In genomic region chr18:5057348-5058012, GRCh38 we compare ENCODE assay signal across 2 cellular contexts.
TF ChIP-seq lines count a peak whose summit lies in the region.

No MANE protein-coding gene starts in this region.

TF ChIP-seq in SK-N-SH treated with all-trans-retinoic acid at 6 μM for 48 hours, 23 proteins besides CTCF, POLR2A, EP300 and RAD21 (continued from another document):
- no peak for TF ChIP-seq CSRNP3 (CRISPR knock-in tag; IDR thresholded peaks at IDR 0.05)
- no peak for TF ChIP-seq RARB (CRISPR knock-in tag; IDR thresholded peaks at IDR 0.05)
- TF ChIP-seq ZFP30 (CRISPR knock-in tag; IDR thresholded peaks at IDR 0.05) = no peak
- no peak for TF ChIP-seq PPARA (CRISPR knock-in tag; IDR thresholded peaks at IDR 0.05; ENCODE audit: borderline replicate concordance)

TF ChIP-seq in GM12878, 131 proteins besides CTCF, POLR2A, EP300 and RAD21 (continued from another document):
- no peak for TF ChIP-seq ZNF687 (IDR thresholded peaks at IDR 0.05)
- TF ChIP-seq NR2C1 (IDR thresholded peaks at IDR 0.05) = no peak
- peak; percentile 78 for TF ChIP-seq SMC3 (IDR thresholded peaks at IDR 0.05; ENCODE audit: borderline replicate concordance, low read length)
- TF ChIP-seq ATF3 (IDR thresholded peaks at IDR 0.05; ENCODE audit: borderline replicate concordance, extremely low read depth, low read depth, low read length) = no peak
- TF ChIP-seq DPF2 (IDR thresholded peaks at IDR 0.05) = no peak
- no peak for TF ChIP-seq SRF (IDR thresholded peaks at IDR 0.05; ENCODE audit: low read depth in 2 of 2, low read length in 2 of 2)
- TF ChIP-seq HDGF (IDR thresholded peaks at IDR 0.05) = 0 out of 2 replicates have a peak, but pooled peaks have one; percentile 66
- no peak for TF ChIP-seq CBFB (IDR thresholded peaks at IDR 0.05; ENCODE audit: low read depth)
- no peak for TF ChIP-seq ZNF217 (IDR thresholded peaks at IDR 0.05)
- TF ChIP-seq NBN (IDR thresholded peaks at IDR 0.05) = peak; percentile 60; the same call in 1 of the 2 replicates
- TF ChIP-seq LARP7 (IDR thresholded peaks at IDR 0.05) = no peak
- no peak for TF ChIP-seq RBBP5 (conservative IDR thresholded peaks at IDR 0.05)
- no peak for TF ChIP-seq PML (IDR thresholded peaks at IDR 0.05; ENCODE audit: low read length)
- TF ChIP-seq NRF1 (conservative IDR thresholded peaks at IDR 0.05; ENCODE audit: low read depth, low read length) = no peak
- TF ChIP-seq CEBPB (IDR thresholded peaks at IDR 0.05; ENCODE audit: borderline replicate concordance in 1 of 2, low read depth in 2 of 2, low read length in 2 of 2) = no peak
- TF ChIP-seq RELB (IDR thresholded peaks at IDR 0.05; ENCODE audit: low read depth) = no peak
- no peak for TF ChIP-seq RB1 (IDR thresholded peaks at IDR 0.05; ENCODE audit: borderline replicate concordance)
- no peak for TF ChIP-seq NR2C2 (IDR thresholded peaks at IDR 0.05; ENCODE audit: borderline replicate concordance, control insufficient read depth, insufficient read length, low read depth)
- no peak for TF ChIP-seq IRF3 (IDR thresholded peaks at IDR 0.05)
- no peak for TF ChIP-seq ZBTB11 (CRISPR knock-in tag; IDR thresholded peaks at IDR 0.05)
- 0 out of 2 replicates have a peak, but pooled peaks have one; percentile 59 for TF ChIP-seq ZNF592 (IDR thresholded peaks at IDR 0.05)
- no peak for TF ChIP-seq HSF1 (IDR thresholded peaks at IDR 0.05; ENCODE audit: low read depth, low read length)
- no peak for TF ChIP-seq TCF7 (IDR thresholded peaks at IDR 0.05; ENCODE audit: borderline replicate concordance)
- 0 out of 2 replicates have a peak, but pooled peaks have one; percentile 44 for TF ChIP-seq WRNIP1 (IDR thresholded peaks at IDR 0.05; ENCODE audit: borderline replicate concordance, low read depth, low read length)
- no peak for TF ChIP-seq TCF3 (IDR thresholded peaks at IDR 0.05; ENCODE audit: borderline replicate concordance, insufficient read depth, low read depth, low read length)
- TF ChIP-seq NFXL1 (IDR thresholded peaks at IDR 0.05; ENCODE audit: borderline replicate concordance) = no peak
- 0 out of 4 replicates have a peak, but pooled peaks of 1 of the 2 experiments have one; percentile 35 for TF ChIP-seq IKZF2 (IDR thresholded peaks at IDR 0.05)
